ENCODE assay signal across 15 cellular contexts in the genomic region with DNA sequence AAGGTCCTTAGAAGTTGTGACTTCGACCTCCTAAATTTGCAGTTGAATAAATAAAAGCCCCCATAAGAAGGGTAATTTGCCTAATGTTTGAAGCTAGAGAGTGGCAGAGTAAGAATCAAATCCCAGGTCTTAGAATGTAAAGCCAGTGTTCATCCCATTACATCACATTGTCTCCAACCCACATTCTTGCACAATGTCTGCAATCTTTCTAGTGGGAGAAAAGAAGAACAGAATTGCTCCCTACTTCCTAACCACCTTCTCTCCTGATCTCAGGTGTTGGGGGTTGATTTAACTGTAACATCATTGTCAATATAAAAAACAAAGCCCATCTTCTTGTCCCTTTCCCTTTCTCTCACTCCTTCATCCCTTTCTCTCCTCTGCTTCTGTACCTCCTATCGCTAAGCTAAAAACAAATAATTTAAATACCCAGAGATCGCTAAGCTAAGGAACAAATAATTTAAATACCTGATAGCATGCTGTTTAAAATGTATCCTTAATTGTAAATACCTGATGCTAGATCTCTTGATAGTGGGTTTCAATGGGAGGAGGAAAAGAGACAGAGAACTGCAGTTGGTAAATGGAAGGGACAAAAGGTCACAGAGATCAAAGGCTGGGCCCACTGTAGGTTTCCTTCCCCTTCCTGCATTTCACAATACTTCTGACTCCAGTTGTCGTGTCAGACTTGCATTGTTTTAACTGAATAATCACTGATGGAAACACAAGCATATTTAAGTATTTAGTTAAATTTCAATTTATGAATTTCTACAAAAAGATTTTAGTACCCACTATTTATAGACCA. TPM values are rescaled to one million over a fixed set of nuclear protein-coding genes. Genes with fewer than 3 reads are reported as not detected.
DNase-seq lines count a peak whose midpoint lies in the region; ATAC-seq, FAIRE-seq and TF ChIP-seq lines count a peak whose summit lies in the region.
"Had no signal": no experiment of that assay in that cellular context is flagged by ENCODE, and none has a peak within 500 bp of the region (broad histone marks: within the 10 kb centered on the region; RNA-seq: fewer than 3 reads in every experiment).

No MANE protein-coding gene starts in this region.

- no peak for FAIRE-seq in H1 (lab: Jason Lieb, UNC)

- H3K23me2 ChIP-seq in H1 (ENCODE audit: low read depth, low read length): no peaks in the 10 kb centered on the region

- no peak for TF ChIP-seq POLR2A in H1 (IDR thresholded peaks at IDR 0.05; ENCODE audit: control extremely low read depth in 1 of 2, low read depth in 2 of 2, low read length in 2 of 2)

- POLR2A ChIA-PET in H1 (lab: Charles Lee; ENCODE audit: partially characterized antibody): no interaction called here
- POLR2A ChIA-PET in activated CD4-positive, alpha-beta T cell treated with anti-CD3 and anti-CD28 coated beads for 36 hours (lab: Charles Lee): no interaction called here

- DNase-seq in GM23338 (ENCODE audit: low spot score) (peak; percentile 34), NOMO-1 treated with DMSO at 0.1 percent for 48 hours (lab: John Stamatoyannopoulos, UW; ENCODE audit: unreplicated experiment) (peak; percentile 86), H1 (ENCODE audit: low read depth in 1 of 2, low spot score in 2 of 2) (no peak), nephron progenitor cell (no peak), DMS153 (lab: John Stamatoyannopoulos, UW) (no peak)
- no peak for DNase-seq in stimulated activated naive CD8-positive, alpha-beta T cell treated with anti-CD3 and anti-CD28 coated beads, Interleukin-15, Interleukin-2, amounts not matched to agents 100 U/mL and 50 U/mL, for 24 hours
- DNase-seq in activated CD8-positive, alpha-beta memory T cell treated with anti-CD3 and anti-CD28 coated beads, Interleukin-2, amount 10 ng/mL, durations not matched to agents 7 days and 5 days: no peak
- DNase-seq in activated CD4-positive, alpha-beta T cell treated with anti-CD3 and anti-CD28 coated beads for 36 hours: no peak
- DNase-seq: activated naive CD8-positive, alpha-beta T cell treated with anti-CD3 and anti-CD28 coated beads, Interleukin-2, amount 50 U/mL, for 24 hours; dorsolateral prefrontal cortex; heart right ventricle; NCI-H1436 treated with DMSO at 0.1 percent for 48 hours; psoas muscle; stimulated activated CD4-positive, alpha-beta T cell treated with anti-CD3 and anti-CD28 coated beads, Interleukin-4, amount 100 ng/mL, for 4 hours; stimulated activated naive CD8-positive, alpha-beta T cell treated with anti-CD3 and anti-CD28 coated beads, Interleukin-15, amount 100 ng/mL, for 72 hours had no signal

- H3K9ac ChIP-seq in H1 (replicated peaks in 1 of 4; ENCODE audit: extremely low read depth in 1 of 4, low read depth in 3 of 4, low read length in 3 of 4): no peak overlapping the region

- 80% methylated on average over 4 of the region's 4 CpGs; no CpG with 5 or more reads in 1 of the 2 experiments for WGBS in H1 (ENCODE audit: extremely low coverage in 1 of 2, insufficient coverage in 1 of 2, insufficient read length in 1 of 2, insufficient replicate concordance in 2 of 2, low coverage in 1 of 2, low lambda C conversion rate in 2 of 2, missing lambda C conversion rate in 1 of 2), 2 experiments

- no peak overlapping the region for H2BK15ac ChIP-seq in H1 (ENCODE audit: low read length)

- H3K14ac ChIP-seq in H1 (ENCODE audit: insufficient read length): no peak overlapping the region

- no peak overlapping the region for H3K18ac ChIP-seq in H1 (ENCODE audit: extremely low read depth, low read length)

- CTCF ChIA-PET in H1 (lab: Charles Lee; ENCODE audit: partially characterized antibody): interaction anchor here (1.1 to 3.9 kb wide), 2 partner anchors 14 to 39 kb away, joined by 7 to 16 read pairs; no protein-coding TSS in a partner anchor
- CTCF ChIA-PET in activated CD8-positive, alpha-beta memory T cell treated with anti-CD3 and anti-CD28 coated beads, Interleukin-2, amount 10 ng/mL, durations not matched to agents 7 days and 5 days (lab: Charles Lee): no interaction called here
- CTCF ChIA-PET in activated CD4-positive, alpha-beta T cell treated with anti-CD3 and anti-CD28 coated beads for 36 hours (lab: Charles Lee): no interaction called here

- 0 out of 3 replicates have a peak, but pooled peaks have one; percentile 38 for ATAC-seq in GM23338
- ATAC-seq in stimulated activated naive CD8-positive, alpha-beta T cell treated with anti-CD3 and anti-CD28 coated beads, Interleukin-15, Interleukin-2, amounts not matched to agents 100 U/mL and 50 U/mL, for 24 hours: no peak
- ATAC-seq in activated CD8-positive, alpha-beta memory T cell treated with anti-CD3 and anti-CD28 coated beads, Interleukin-2, amount 10 ng/mL, durations not matched to agents 7 days and 5 days: no peak
- ATAC-seq in activated CD4-positive, alpha-beta T cell treated with anti-CD3 and anti-CD28 coated beads for 36 hours: no peak
- ATAC-seq: activated naive CD8-positive, alpha-beta T cell treated with anti-CD3 and anti-CD28 coated beads, Interleukin-2, amount 50 U/mL, for 24 hours; heart right ventricle; stimulated activated naive CD8-positive, alpha-beta T cell treated with anti-CD3 and anti-CD28 coated beads, Interleukin-15, amount 100 ng/mL, for 72 hours had no signal

- peaks cover 14% of the 10 kb centered on the region for H3K4me1 ChIP-seq in GM23338 (ENCODE audit: insufficient read depth)
- peaks cover 0 to 4% (median 2%) of the 10 kb centered on the region in 4 experiments; a peak in 1 of 7 replicates for H3K4me1 ChIP-seq in H1 (replicated peaks in 1 of 4; ENCODE audit: control insufficient read depth in 3 of 4, insufficient read depth in 4 of 4, low read length in 3 of 4)

- H3K27ac ChIP-seq in GM23338 (ENCODE audit: low read depth) (no peak overlapping the region), H1 (ENCODE audit: low read depth, low read length) (no peak overlapping the region)
- H3K27ac ChIP-seq: heart right ventricle, psoas muscle had no signal

- H4K20me1 ChIP-seq in GM23338 (replicated peaks; ENCODE audit: insufficient read depth) (no peaks in the 10 kb centered on the region), H1 (replicated peaks in 1 of 2; ENCODE audit: control insufficient read depth in 1 of 2, insufficient read depth in 2 of 2, low read length in 2 of 2) (no peaks in the 10 kb centered on the region)

- no peak overlapping the region for H2BK20ac ChIP-seq in H1 (ENCODE audit: low read length)

- H3K9me3 ChIP-seq in H1 (ENCODE audit: insufficient read depth in 2 of 2, low read depth in 1 of 2, low read length in 1 of 2): no peaks in the 10 kb centered on the region
- H3K9me3 ChIP-seq: heart right ventricle, psoas muscle had no signal

- H3F3A ChIP-seq in GM23338 (replicated peaks; ENCODE audit: low read depth): no peaks in the 10 kb centered on the region

- intact Hi-C loops in activated CD4-positive, alpha-beta T cell treated with anti-CD3 and anti-CD28 coated beads for 36 hours (cut with DNase I, micrococcal nuclease): no loop called here

- H4K91ac ChIP-seq in H1 (replicated peaks; ENCODE audit: insufficient read length, low read length): no peak overlapping the region

- H3K4me3 Mint-ChIP-seq in GM23338: no peak overlapping the region
- no peak overlapping the region for H3K4me3 Mint-ChIP-seq in nephron progenitor cell
- no peak overlapping the region for H3K4me3 Mint-ChIP-seq in activated CD8-positive, alpha-beta memory T cell treated with anti-CD3 and anti-CD28 coated beads, Interleukin-2, amount 10 ng/mL, durations not matched to agents 7 days and 5 days
- no peak overlapping the region for H3K4me3 Mint-ChIP-seq in activated CD4-positive, alpha-beta T cell treated with anti-CD3 and anti-CD28 coated beads for 36 hours
- H3K4me3 Mint-ChIP-seq: activated naive CD8-positive, alpha-beta T cell treated with anti-CD3 and anti-CD28 coated beads, Interleukin-2, amount 50 U/mL, for 24 hours; stimulated activated naive CD8-positive, alpha-beta T cell treated with anti-CD3 and anti-CD28 coated beads, Interleukin-15, amount 100 ng/mL, for 72 hours had no signal

- no peak overlapping the region for H4K5ac ChIP-seq in H1 (ENCODE audit: insufficient read length, low read depth, low read length)

- H2BK5ac ChIP-seq in H1 (ENCODE audit: low read depth, low read length): no peak overlapping the region

- H3K27me3 ChIP-seq in GM23338 (ENCODE audit: insufficient read depth) (no peaks in the 10 kb centered on the region), H1 (replicated peaks in 1 of 4; ENCODE audit: control insufficient read depth in 3 of 4, extremely low read depth in 1 of 4, insufficient read depth in 3 of 4, low read length in 3 of 4) (no peaks in the 10 kb centered on the region)
- H3K27me3 ChIP-seq: dorsolateral prefrontal cortex, heart right ventricle had no signal

- H3K79me1 ChIP-seq in H1 (ENCODE audit: low read depth, low read length): no peaks in the 10 kb centered on the region

- TF ChIP-seq RAD21 in H1 (IDR thresholded peaks at IDR 0.05 in 1 of 2, conservative IDR thresholded peaks at IDR 0.05 in 1 of 2; ENCODE audit: low read depth in 2 of 2, low read length in 2 of 2): no peak

- H3K9me2 ChIP-seq in GM23338 (ENCODE audit: insufficient read depth): 0 out of 2 replicates have a peak, but pooled peaks cover 5% of the 10 kb centered on the region

- no peak for TF ChIP-seq EP300 in H1 (IDR thresholded peaks at IDR 0.05; ENCODE audit: borderline replicate concordance in 1 of 2, low read depth in 2 of 2, low read length in 2 of 2)

- H3K9me3 Mint-ChIP-seq in GM23338: no peaks in the 10 kb centered on the region; the same call in 2 of the 3 replicates
- H3K9me3 Mint-ChIP-seq in nephron progenitor cell: no peaks in the 10 kb centered on the region
- H3K9me3 Mint-ChIP-seq in activated CD8-positive, alpha-beta memory T cell treated with anti-CD3 and anti-CD28 coated beads, Interleukin-2, amount 10 ng/mL, durations not matched to agents 7 days and 5 days (ENCODE audit: low read depth): no peaks in the 10 kb centered on the region
- H3K9me3 Mint-ChIP-seq in activated CD4-positive, alpha-beta T cell treated with anti-CD3 and anti-CD28 coated beads for 36 hours (ENCODE audit: low read depth): no peaks in the 10 kb centered on the region
- H3K9me3 Mint-ChIP-seq: activated naive CD8-positive, alpha-beta T cell treated with anti-CD3 and anti-CD28 coated beads, Interleukin-2, amount 50 U/mL, for 24 hours; stimulated activated naive CD8-positive, alpha-beta T cell treated with anti-CD3 and anti-CD28 coated beads, Interleukin-15, amount 100 ng/mL, for 72 hours had no signal

- H2BK12ac ChIP-seq in H1 (ENCODE audit: low read depth, low read length): no peak overlapping the region

- TF ChIP-seq CTCF in GM23338 (conservative IDR thresholded peaks at IDR 0.05; ENCODE audit: low read depth in 2 of 2): no peak
- no peak for TF ChIP-seq CTCF in H1 (IDR thresholded peaks at IDR 0.05; ENCODE audit: control extremely low read depth in 1 of 3, insufficient read depth in 1 of 3, low read depth in 1 of 3, low read length in 3 of 3)
- no peak for TF ChIP-seq CTCF in nephron progenitor cell (IDR thresholded peaks at IDR 0.05)

- H3K56ac ChIP-seq in H1 (replicated peaks; ENCODE audit: insufficient read length, low read depth, low read length): no peak overlapping the region

- no peak overlapping the region for H3K4me3 ChIP-seq in GM23338
- no peak overlapping the region for H3K4me3 ChIP-seq in H1 (ENCODE audit: extremely low read depth in 1 of 4, insufficient read depth in 2 of 4, low read depth in 3 of 4, low read length in 4 of 4)
- H3K4me3 ChIP-seq: dorsolateral prefrontal cortex, heart right ventricle, psoas muscle had no signal

- H3K27ac Mint-ChIP-seq in GM23338 (no peak overlapping the region), nephron progenitor cell (peak overlapping the region; percentile 57)
- no peak overlapping the region for H3K27ac Mint-ChIP-seq in activated CD8-positive, alpha-beta memory T cell treated with anti-CD3 and anti-CD28 coated beads, Interleukin-2, amount 10 ng/mL, durations not matched to agents 7 days and 5 days
- no peak overlapping the region for H3K27ac Mint-ChIP-seq in activated CD4-positive, alpha-beta T cell treated with anti-CD3 and anti-CD28 coated beads for 36 hours
- H3K27ac Mint-ChIP-seq: activated naive CD8-positive, alpha-beta T cell treated with anti-CD3 and anti-CD28 coated beads, Interleukin-2, amount 50 U/mL, for 24 hours had no signal

- H4K8ac ChIP-seq in H1 (ENCODE audit: extremely low read depth, insufficient read depth, low read length): no peak overlapping the region

- no peak overlapping the region for H2AFZ ChIP-seq in GM23338
- no peak overlapping the region for H2AFZ ChIP-seq in H1 (ENCODE audit: low read length)

- H3K4me1 Mint-ChIP-seq in GM23338 (peaks cover 20% of the 10 kb centered on the region), nephron progenitor cell (peaks cover 37% of the 10 kb centered on the region)
- no peaks in the 10 kb centered on the region for H3K4me1 Mint-ChIP-seq in activated CD8-positive, alpha-beta memory T cell treated with anti-CD3 and anti-CD28 coated beads, Interleukin-2, amount 10 ng/mL, durations not matched to agents 7 days and 5 days
- H3K4me1 Mint-ChIP-seq in activated CD4-positive, alpha-beta T cell treated with anti-CD3 and anti-CD28 coated beads for 36 hours: no peaks in the 10 kb centered on the region
- H3K4me1 Mint-ChIP-seq: activated naive CD8-positive, alpha-beta T cell treated with anti-CD3 and anti-CD28 coated beads, Interleukin-2, amount 50 U/mL, for 24 hours; stimulated activated naive CD8-positive, alpha-beta T cell treated with anti-CD3 and anti-CD28 coated beads, Interleukin-15, amount 100 ng/mL, for 72 hours had no signal

- H3K4ac ChIP-seq in H1 (replicated peaks; ENCODE audit: insufficient read length, low read depth, low read length): no peak overlapping the region

- H3K36me3 Mint-ChIP-seq in GM23338 (ENCODE audit: low read depth) (no peaks in the 10 kb centered on the region), nephron progenitor cell (ENCODE audit: low read depth) (no peaks in the 10 kb centered on the region)
- no peaks in the 10 kb centered on the region for H3K36me3 Mint-ChIP-seq in activated CD8-positive, alpha-beta memory T cell treated with anti-CD3 and anti-CD28 coated beads, Interleukin-2, amount 10 ng/mL, durations not matched to agents 7 days and 5 days
- no peaks in the 10 kb centered on the region for H3K36me3 Mint-ChIP-seq in activated CD4-positive, alpha-beta T cell treated with anti-CD3 and anti-CD28 coated beads for 36 hours (ENCODE audit: low read depth)

- H3K4me2 ChIP-seq in GM23338 (0 out of 2 replicates have a peak overlapping the region, but pooled peaks have one; percentile 21), H1 (ENCODE audit: insufficient read depth in 1 of 2, low read depth in 2 of 2, low read length in 2 of 2) (no peak overlapping the region)

- H3K27me3 Mint-ChIP-seq in GM23338 (ENCODE audit: insufficient read depth, low read depth, poor library complexity) (peaks cover 2% of the 10 kb centered on the region), nephron progenitor cell (ENCODE audit: low read depth, poor library complexity) (no peaks in the 10 kb centered on the region)
- H3K27me3 Mint-ChIP-seq in activated CD8-positive, alpha-beta memory T cell treated with anti-CD3 and anti-CD28 coated beads, Interleukin-2, amount 10 ng/mL, durations not matched to agents 7 days and 5 days: peaks cover 7% of the 10 kb centered on the region
- peaks cover 12% of the 10 kb centered on the region for H3K27me3 Mint-ChIP-seq in activated CD4-positive, alpha-beta T cell treated with anti-CD3 and anti-CD28 coated beads for 36 hours

- H3K36me3 ChIP-seq in GM23338 (ENCODE audit: insufficient read depth): no peaks in the 10 kb centered on the region
- H3K36me3 ChIP-seq in H1 (ENCODE audit: control insufficient read depth in 2 of 4, insufficient read depth in 4 of 4, low read length in 3 of 4): no peaks in the 10 kb centered on the region
- H3K36me3 ChIP-seq: heart right ventricle had no signal

- H3K23ac ChIP-seq in H1 (ENCODE audit: insufficient read length): no peak overlapping the region

- no peak overlapping the region for H2BK120ac ChIP-seq in H1 (replicated peaks; ENCODE audit: low read depth, low read length)

- no peak overlapping the region for H2AK5ac ChIP-seq in H1 (ENCODE audit: low read depth, low read length)

- no peaks in the 10 kb centered on the region for H3K79me2 ChIP-seq in GM23338 (replicated peaks; ENCODE audit: insufficient read depth)
- H3K79me2 ChIP-seq in H1 (ENCODE audit: control insufficient read depth in 1 of 2, insufficient read depth in 2 of 2, low read length in 2 of 2): no peaks in the 10 kb centered on the region

RNA-seq across cellular contexts. Expression of a gene that starts 32.1 kb away (rescaled TPM):
- not detected in 2 replicates for total RNA-seq in GM23338 (2014; rRNA removed; shearing (Covaris generic))
- polyA plus RNA-seq in GM23338 (2016; fragmentation: Nextera tagmentation; extraction: Ambion mirVana) (not detected in 2 replicates), H1 (2011; rRNA removed) (not detected in 2 replicates)
- not detected in 2 replicates for total RNA-seq in H1 (2021; fragmentation: NEBNext Ultra II Directional; extraction: Animal tissue kit (Norgen Biotek cat#: 25700))
- polyA plus RNA-seq in H1 (2011; cell fraction: cytosol; rRNA removed): not detected
- polyA plus RNA-seq in H1 (2011; cell fraction: nucleus; rRNA removed): not detected
- not detected in 4 replicates for polyA plus RNA-seq in H1 (2012, experiment 1 of 2)
- not detected for polyA plus RNA-seq in H1 (2012, experiment 2 of 2)
- not detected for polyA plus RNA-seq in H1 (2013, experiment 1 of 2)
- not detected for polyA plus RNA-seq in H1 (2013, experiment 2 of 2)
- polyA minus RNA-seq in H1 (2011; rRNA and poly(A)+ RNA removed): not detected in 2 replicates
- not detected for polyA minus RNA-seq in H1 (2011; cell fraction: cytosol; rRNA and poly(A)+ RNA removed)
- polyA minus RNA-seq in H1 (2011; cell fraction: nucleus; rRNA and poly(A)+ RNA removed): not detected
- total RNA-seq in activated CD8-positive, alpha-beta memory T cell treated with anti-CD3 and anti-CD28 coated beads, Interleukin-2, amount 10 ng/mL, durations not matched to agents 7 days and 5 days: not detected
- total RNA-seq in activated CD4-positive, alpha-beta T cell treated with anti-CD3 and anti-CD28 coated beads for 36 hours: not detected
- total RNA-seq: psoas muscle had no signal

Comparison
In these comparisons a context has a peak if more than half of its experiments do, and no peak if none do; other contexts are left out.
1. DNase-seq: peak in GM23338 (single experiment) and NOMO-1 treated with DMSO at 0.1 percent for 48 hours (single experiment); none in H1 (0 of 2), nephron progenitor cell (single experiment), stimulated activated naive CD8-positive, alpha-beta T cell treated with anti-CD3 and anti-CD28 coated beads, Interleukin-15, Interleukin-2, amounts not matched to agents 100 U/mL and 50 U/mL, for 24 hours (single experiment), activated CD8-positive, alpha-beta memory T cell treated with anti-CD3 and anti-CD28 coated beads, Interleukin-2, amount 10 ng/mL, durations not matched to agents 7 days and 5 days (single experiment), activated CD4-positive, alpha-beta T cell treated with anti-CD3 and anti-CD28 coated beads for 36 hours (single experiment) and DMS153 (single experiment).